Comparison of ENCODE assay signal across 1 cellular context in genomic region chr1:30693366-30693765, GRCh38.
TF ChIP-seq lines count a peak whose summit lies in the region.

No MANE protein-coding gene starts in this region.

TF ChIP-seq in SK-N-SH treated with all-trans-retinoic acid at 6 μM for 48 hours, 23 proteins besides CTCF, POLR2A, EP300 and RAD21 (continued from another document):
- no peak for TF ChIP-seq ZFP3 (CRISPR knock-in tag; IDR thresholded peaks at IDR 0.05)
- TF ChIP-seq POU6F1 (CRISPR knock-in tag; IDR thresholded peaks at IDR 0.05; ENCODE audit: borderline replicate concordance, low read depth), result no peak
- no peak for TF ChIP-seq PATZ1 (CRISPR knock-in tag; IDR thresholded peaks at IDR 0.05; ENCODE audit: borderline replicate concordance)
- TF ChIP-seq GLIS3 (CRISPR knock-in tag; IDR thresholded peaks at IDR 0.05), result no peak
- TF ChIP-seq ESRRG (CRISPR knock-in tag; IDR thresholded peaks at IDR 0.05), result no peak
- no peak for TF ChIP-seq ZNF70 (CRISPR knock-in tag; IDR thresholded peaks at IDR 0.05)
- no peak for TF ChIP-seq TOX (CRISPR knock-in tag; IDR thresholded peaks at IDR 0.05; ENCODE audit: borderline replicate concordance)
